Comparison of ENCODE assay signal across 10 cellular contexts in the genomic region with DNA sequence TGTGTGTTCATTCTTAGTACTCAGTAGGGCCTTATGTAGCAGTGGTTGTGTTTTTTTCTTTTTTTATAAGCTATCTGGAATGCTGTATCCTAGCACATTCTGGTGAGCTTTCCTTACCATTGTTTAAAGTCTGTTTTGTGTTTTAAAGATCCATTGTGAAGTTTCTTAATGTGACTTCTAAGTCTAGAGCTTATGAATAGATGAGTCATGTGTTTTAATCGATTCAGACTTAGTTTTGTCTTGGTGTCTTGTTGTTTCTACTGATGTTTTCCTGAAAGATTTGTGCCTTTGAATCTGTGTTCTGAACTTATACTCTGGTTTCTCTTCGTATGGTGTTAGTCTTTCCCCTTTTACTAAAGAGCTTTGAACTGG. TPM values are rescaled to one million over a fixed set of nuclear protein-coding genes. Genes with fewer than 3 reads are reported as not detected.
DNase-seq lines count a peak whose midpoint lies in the region; ATAC-seq and TF ChIP-seq lines count a peak whose summit lies in the region.
"Had no signal": no experiment of that assay in that cellular context is flagged by ENCODE, and none has a peak within 500 bp of the region (broad histone marks: within the 10 kb centered on the region; RNA-seq: fewer than 3 reads in every experiment).

No MANE protein-coding gene starts in this region.

- H3K27me3 Mint-ChIP-seq in stimulated activated naive CD8-positive, alpha-beta T cell treated with anti-CD3 and anti-CD28 coated beads, Interleukin-15, Interleukin-2, amounts not matched to agents 100 ng/mL and 50 ng/mL, for 24 hours: no peaks in the 10 kb centered on the region

- H3K9ac ChIP-seq in adipocyte (ENCODE audit: low read length): no peak overlapping the region

- H3K4me3 Mint-ChIP-seq in stimulated activated naive CD8-positive, alpha-beta T cell treated with anti-CD3 and anti-CD28 coated beads, Interleukin-15, Interleukin-2, amounts not matched to agents 100 ng/mL and 50 ng/mL, for 24 hours: peak overlapping the region; percentile 34

- H3K4me3 ChIP-seq in adipocyte (ENCODE audit: low read length) (no peak overlapping the region), left lung (no peak overlapping the region)
- H3K4me3 ChIP-seq: gastrocnemius medialis had no signal

- intact Hi-C loops in left lung (cut with DNase I): no loop called here

- DNase-seq in stimulated activated naive CD8-positive, alpha-beta T cell treated with anti-CD3 and anti-CD28 coated beads, Interleukin-15, Interleukin-2, amounts not matched to agents 100 U/mL and 50 U/mL, for 24 hours: no peak
- peak; percentile 42 for DNase-seq in adipocyte (ENCODE audit: low read depth)
- no peak for DNase-seq in left lung
- DNase-seq in H4 (ENCODE audit: low spot score): no peak
- DNase-seq in stimulated activated CD8-positive, alpha-beta memory T cell treated with anti-CD3 and anti-CD28 coated beads, Interleukin-4, amount 100 ng/mL, for 48 hours: no peak
- DNase-seq: gastrocnemius medialis, posterior cingulate gyrus had no signal

- peak overlapping the region; percentile 100 for H3K27ac Mint-ChIP-seq in stimulated activated naive CD8-positive, alpha-beta T cell treated with anti-CD3 and anti-CD28 coated beads, Interleukin-15, Interleukin-2, amounts not matched to agents 100 ng/mL and 50 ng/mL, for 24 hours

- no peaks in the 10 kb centered on the region for H3K9me3 Mint-ChIP-seq in stimulated activated naive CD8-positive, alpha-beta T cell treated with anti-CD3 and anti-CD28 coated beads, Interleukin-15, Interleukin-2, amounts not matched to agents 100 ng/mL and 50 ng/mL, for 24 hours

- H3K4me1 ChIP-seq in adipocyte (ENCODE audit: control insufficient read depth, insufficient read depth, low read length) (peaks cover 68% of the 10 kb centered on the region), left lung (peaks cover 45 to 76% of the 10 kb centered on the region in 2 donors)

- H3K27me3 ChIP-seq in adipocyte (replicated peaks; ENCODE audit: control insufficient read depth, insufficient read depth, low read length) (no peaks in the 10 kb centered on the region), left lung (no peaks in the 10 kb centered on the region)
- H3K27me3 ChIP-seq: gastrocnemius medialis had no signal

- H3K9me3 ChIP-seq in adipocyte (ENCODE audit: control insufficient read depth, low read length) (no peaks in the 10 kb centered on the region), left lung (no peaks in the 10 kb centered on the region)
- H3K9me3 ChIP-seq: gastrocnemius medialis had no signal

- H3K4me1 Mint-ChIP-seq in stimulated activated naive CD8-positive, alpha-beta T cell treated with anti-CD3 and anti-CD28 coated beads, Interleukin-15, Interleukin-2, amounts not matched to agents 100 ng/mL and 50 ng/mL, for 24 hours (ENCODE audit: low read depth): peaks cover 97% of the 10 kb centered on the region

- H3K36me3 ChIP-seq in adipocyte (ENCODE audit: control insufficient read depth, insufficient read depth, low read length, severe bottlenecking) (no peaks in the 10 kb centered on the region), left lung (no peaks in the 10 kb centered on the region)
- H3K36me3 ChIP-seq: gastrocnemius medialis had no signal

- H3K36me3 Mint-ChIP-seq in stimulated activated naive CD8-positive, alpha-beta T cell treated with anti-CD3 and anti-CD28 coated beads, Interleukin-15, Interleukin-2, amounts not matched to agents 100 ng/mL and 50 ng/mL, for 24 hours (ENCODE audit: low read depth): peaks cover 11% of the 10 kb centered on the region

- no peak for TF ChIP-seq CTCF in left lung (IDR thresholded peaks at IDR 0.05)

- peak overlapping the region; percentile 13 to 45 for H3K27ac ChIP-seq in left lung

- no peak for ATAC-seq in stimulated activated naive CD8-positive, alpha-beta T cell treated with anti-CD3 and anti-CD28 coated beads, Interleukin-15, Interleukin-2, amounts not matched to agents 100 U/mL and 50 U/mL, for 24 hours
- ATAC-seq in left lung (no peak), HG02678 (IDR thresholded peaks at IDR 0.05; ENCODE audit: unreplicated experiment) (no peak), HG03025 (IDR thresholded peaks at IDR 0.05; ENCODE audit: low FRiP score, unreplicated experiment) (no peak)
- ATAC-seq: gastrocnemius medialis had no signal

RNA-seq across cellular contexts. Expression of gene AKAP13, which starts 24.5 kb away (rescaled TPM):
- total RNA-seq in left lung: 100 to 1,000 TPM; 300 to 346 TPM
- 13.8 and 16.6 TPM in 2 replicates for total RNA-seq in H4 (2014; rRNA removed; shearing (Covaris generic))

Comparison
In these comparisons a context has a peak if more than half of its experiments do, and no peak if none do; other contexts are left out.
1. RNA of gene AKAP13, which starts 24.5 kb away (total RNA-seq): 300 to 346 TPM in left lung; 13.8 to 16.6 TPM in H4; every median in the first group is over 10 times any median in the second.